ENCODE assay signal across 27 cellular contexts in the genomic region with DNA sequence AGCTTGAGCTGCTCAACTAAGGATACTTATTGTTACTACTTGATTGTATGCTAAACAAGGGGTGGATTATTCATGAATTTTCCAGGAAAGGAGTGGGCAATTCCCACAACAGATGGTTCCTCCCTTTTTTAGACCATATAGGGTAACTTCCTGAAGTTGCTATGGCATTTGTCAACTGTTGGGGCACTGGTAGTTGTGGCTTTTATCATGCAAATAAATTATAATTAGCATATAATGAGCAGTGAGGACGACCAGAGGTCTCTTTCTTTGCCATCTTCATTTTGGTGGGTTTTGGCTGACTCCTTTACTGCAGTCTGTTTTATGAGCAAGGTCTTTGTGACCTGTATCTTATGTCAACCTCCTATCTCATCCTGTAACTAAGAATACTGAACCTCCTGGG.
"Had no signal": no experiment of that assay in that cellular context is flagged by ENCODE, and none has a peak within 500 bp of the region (broad histone marks: within the 10 kb centered on the region; RNA-seq: fewer than 3 reads in every experiment).

No MANE protein-coding gene starts in this region.

- H3K4me3 ChIP-seq: left ventricle myocardium inferior, lung, mucosa of descending colon, pancreas, prostate gland, skin epidermis, suprapubic skin, thoracic aorta, tibial artery, uterus had no signal

- H3K27me3 ChIP-seq: pancreas, suprapubic skin, tibial artery, uterus had no signal

- H3K27me3 Mint-ChIP-seq: naive thymus-derived CD4-positive, alpha-beta T cell; natural killer cell treated with Interleukin-12 subunit alpha and Interleukin-12 subunit beta and Interleukin-15 and Interleukin-18, amount 100 ng/mL, for 72 hours; stimulated activated naive CD8-positive, alpha-beta T cell treated with anti-CD3 and anti-CD28 coated beads, Interleukin-15, Interleukin-2, amounts not matched to agents 100 ng/mL and 50 ng/mL, for 24 hours; type B pancreatic cell had no signal

- H3K36me3 ChIP-seq: left ventricle myocardium inferior, pancreas, prostate gland, suprapubic skin, thoracic aorta, tibial artery, uterus had no signal

- H3K4me1 Mint-ChIP-seq: immature natural killer cell; naive thymus-derived CD4-positive, alpha-beta T cell; stimulated activated effector memory CD8-positive, alpha-beta T cell treated with anti-CD3 and anti-CD28 coated beads, Interleukin-12 subunit alpha, Interleukin-12 subunit beta, amount 100 ng/mL, for 72 hours had no signal

- H3K27ac ChIP-seq: left ventricle myocardium inferior, pancreas, prostate gland, skin epidermis, suprapubic skin, thoracic aorta, tibial artery, uterus had no signal

- H3K9me3 Mint-ChIP-seq: natural killer cell treated with Interleukin-12 subunit alpha and Interleukin-12 subunit beta and Interleukin-15 and Interleukin-18, amount 100 ng/mL, for 72 hours; stimulated activated naive CD8-positive, alpha-beta T cell treated with anti-CD3 and anti-CD28 coated beads, Interleukin-15, Interleukin-2, amounts not matched to agents 100 ng/mL and 50 ng/mL, for 24 hours; type B pancreatic cell had no signal

- H3K36me3 Mint-ChIP-seq: immature natural killer cell; naive thymus-derived CD4-positive, alpha-beta T cell; natural killer cell treated with Interleukin-12 subunit alpha and Interleukin-12 subunit beta and Interleukin-15 and Interleukin-18, amount 100 ng/mL, for 72 hours; stimulated activated effector memory CD8-positive, alpha-beta T cell treated with anti-CD3 and anti-CD28 coated beads, Interleukin-12 subunit alpha, Interleukin-12 subunit beta, amount 100 ng/mL, for 72 hours; type B pancreatic cell had no signal

- H3K4me1 ChIP-seq: left ventricle myocardium inferior, pancreas, prostate gland, suprapubic skin, tibial artery, uterus had no signal

- ATAC-seq: left colon; mucosa of descending colon; naive thymus-derived CD4-positive, alpha-beta T cell; natural killer cell treated with Interleukin-12 subunit alpha and Interleukin-12 subunit beta and Interleukin-15 and Interleukin-18, amount 100 ng/mL, for 72 hours; pancreas; right cardiac atrium; sciatic nerve; stimulated activated effector memory CD8-positive, alpha-beta T cell treated with anti-CD3 and anti-CD28 coated beads, Interleukin-12 subunit alpha, Interleukin-12 subunit beta, amount 100 ng/mL, for 72 hours had no signal

- H3K4me3 Mint-ChIP-seq: immature natural killer cell; naive thymus-derived CD4-positive, alpha-beta T cell; natural killer cell treated with Interleukin-12 subunit alpha and Interleukin-12 subunit beta and Interleukin-15 and Interleukin-18, amount 100 ng/mL, for 72 hours; stimulated activated effector memory CD8-positive, alpha-beta T cell treated with anti-CD3 and anti-CD28 coated beads, Interleukin-12 subunit alpha, Interleukin-12 subunit beta, amount 100 ng/mL, for 72 hours; stimulated activated naive CD8-positive, alpha-beta T cell treated with anti-CD3 and anti-CD28 coated beads, Interleukin-15, Interleukin-2, amounts not matched to agents 100 ng/mL and 50 ng/mL, for 24 hours; type B pancreatic cell had no signal

- H3K27ac Mint-ChIP-seq: immature natural killer cell; naive thymus-derived CD4-positive, alpha-beta T cell; natural killer cell treated with Interleukin-12 subunit alpha and Interleukin-12 subunit beta and Interleukin-15 and Interleukin-18, amount 100 ng/mL, for 72 hours; stimulated activated effector memory CD8-positive, alpha-beta T cell treated with anti-CD3 and anti-CD28 coated beads, Interleukin-12 subunit alpha, Interleukin-12 subunit beta, amount 100 ng/mL, for 72 hours; stimulated activated naive CD8-positive, alpha-beta T cell treated with anti-CD3 and anti-CD28 coated beads, Interleukin-15, Interleukin-2, amounts not matched to agents 100 ng/mL and 50 ng/mL, for 24 hours; type B pancreatic cell had no signal

- DNase-seq: hippocampal formation; immature natural killer cell; kidney; left colon; left ventricle myocardium inferior; midbrain; mucosa of descending colon; naive thymus-derived CD4-positive, alpha-beta T cell; nucleus accumbens; pancreas; posterior cingulate gyrus; retina; right cardiac atrium; stimulated activated CD4-positive, alpha-beta T cell treated with anti-CD3 and anti-CD28 coated beads, Interleukin-4, amount 100 ng/mL, for 24 hours; stimulated activated naive CD4-positive, alpha-beta T cell; tibial artery; uterus had no signal
